ENCODE assay signal across 8 cellular contexts in the genomic region with DNA sequence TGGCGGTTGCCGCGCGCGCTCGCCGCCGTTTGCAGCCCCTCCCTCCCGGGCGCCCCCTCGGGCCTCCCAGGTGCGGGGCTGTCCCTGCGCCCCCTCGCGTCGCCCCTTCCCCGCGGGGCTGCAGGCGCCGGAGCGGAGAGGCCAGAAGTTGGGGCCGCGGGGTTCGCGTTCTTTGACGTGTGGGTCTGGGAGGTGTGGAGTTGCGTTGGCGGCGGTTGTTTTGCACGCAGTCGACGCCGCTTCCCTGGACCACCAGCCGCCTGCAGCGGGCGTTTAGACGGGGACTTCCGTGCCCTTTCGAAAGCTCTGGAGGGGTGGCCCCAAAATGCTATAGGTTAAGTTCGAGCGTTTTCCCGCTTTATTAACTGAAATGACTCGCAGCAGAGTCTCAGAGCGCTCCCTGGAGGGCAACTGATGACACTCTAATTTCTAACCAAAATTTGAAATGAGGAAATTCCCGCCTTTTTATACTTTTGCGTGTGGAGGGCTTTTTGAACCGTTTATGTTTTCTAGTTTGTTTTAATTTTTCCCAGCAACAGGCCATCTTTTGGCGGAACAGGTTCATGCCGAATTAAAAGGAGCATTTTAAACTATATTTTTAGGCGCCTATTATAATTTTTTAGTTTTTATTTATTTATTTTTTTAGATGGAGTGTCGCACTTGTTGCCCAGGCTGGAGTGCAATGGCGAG. TPM values are rescaled to one million over a fixed set of nuclear protein-coding genes. Genes with fewer than 3 reads are reported as not detected.
DNase-seq lines count a peak whose midpoint lies in the region; ATAC-seq and TF ChIP-seq lines count a peak whose summit lies in the region.

No MANE protein-coding gene starts in this region.

- ATAC-seq in GM21390 (IDR thresholded peaks at IDR 0.05; ENCODE audit: unreplicated experiment), result peak; percentile 53

- H3K4me3 ChIP-seq in HUES48 (ENCODE audit: low read depth, low read length) (peak overlapping the region; percentile 82), NT2/D1 (ENCODE audit: insufficient read length, low read depth) (peak overlapping the region; percentile 97), epithelial cell of esophagus (ENCODE audit: low read length) (peak overlapping the region; percentile 55)

- H3K9me3 ChIP-seq in HUES48 (ENCODE audit: control insufficient read depth, insufficient read depth, low read length) (no peaks in the 10 kb centered on the region), NT2/D1 (ENCODE audit: insufficient read depth, low read length) (no peaks in the 10 kb centered on the region)

- peak overlapping the region; percentile 100 for H3K27ac ChIP-seq in HUES48 (ENCODE audit: low read depth, low read length)

- peak; percentile 76 for TF ChIP-seq CTCF in epithelial cell of esophagus (IDR thresholded peaks at IDR 0.05; ENCODE audit: insufficient read depth, low read depth, low read length, missing control alignments)

- peaks cover 5% of the 10 kb centered on the region; the same call in 1 of the 2 replicates for H3K36me3 ChIP-seq in HUES48 (ENCODE audit: control insufficient read depth, insufficient read depth, low read length)
- peaks cover 19% of the 10 kb centered on the region for H3K36me3 ChIP-seq in NT2/D1 (ENCODE audit: insufficient read depth, insufficient read length, low read length)

- H3K27me3 ChIP-seq in HUES48 (ENCODE audit: control insufficient read depth, insufficient read depth, low read length), result no peaks in the 10 kb centered on the region
- no peaks in the 10 kb centered on the region for H3K27me3 ChIP-seq in NT2/D1 (ENCODE audit: insufficient read depth, insufficient read length)

- DNase-seq in D341Med (ENCODE audit: low spot score) (peak; percentile 74), NT2/D1 (ENCODE audit: low read depth, low spot score) (peak; percentile 72), epithelial cell of esophagus (ENCODE audit: low read depth) (peak; percentile 84), mucosa of gallbladder (ENCODE audit: low spot score) (peak; percentile 81)
- peak; percentile 77 for DNase-seq in activated CD8-positive, alpha-beta memory T cell treated with anti-CD3 and anti-CD28 coated beads, Interleukin-2, amount 50 U/mL, for 4 hours
- peak; percentile 59 to 61 for DNase-seq in stimulated activated CD8-positive, alpha-beta memory T cell treated with anti-CD3 and anti-CD28 coated beads, Interleukin-4, amount 100 ng/mL, for 4 hours (ENCODE audit: low read depth in 2 of 2, low spot score in 1 of 2)

- H3K9ac ChIP-seq in HUES48 (ENCODE audit: low read depth, low read length), result peak overlapping the region; percentile 98
- H3K9ac ChIP-seq in NT2/D1 (ENCODE audit: insufficient read length, low read depth), result peak overlapping the region; percentile 100

- H3K4me1 ChIP-seq in HUES48 (ENCODE audit: control insufficient read depth, insufficient read depth, low read length) (peaks cover 18% of the 10 kb centered on the region), NT2/D1 (ENCODE audit: insufficient read depth, insufficient read length) (peaks cover 2% of the 10 kb centered on the region)

RNA-seq across cellular contexts. Expression of a gene that starts 0.9 kb away (rescaled TPM):
- total RNA-seq in mucosa of gallbladder, result 70.1 TPM

Comparison
In these comparisons a context has a peak if more than half of its experiments do, and no peak if none do; other contexts are left out.
1. Peak in every context shown above with its lines: DNase-seq, ATAC-seq, H3K4me3 ChIP-seq and H3K27ac ChIP-seq.